ENCODE assay signal across 8 cellular contexts in the genomic region with DNA sequence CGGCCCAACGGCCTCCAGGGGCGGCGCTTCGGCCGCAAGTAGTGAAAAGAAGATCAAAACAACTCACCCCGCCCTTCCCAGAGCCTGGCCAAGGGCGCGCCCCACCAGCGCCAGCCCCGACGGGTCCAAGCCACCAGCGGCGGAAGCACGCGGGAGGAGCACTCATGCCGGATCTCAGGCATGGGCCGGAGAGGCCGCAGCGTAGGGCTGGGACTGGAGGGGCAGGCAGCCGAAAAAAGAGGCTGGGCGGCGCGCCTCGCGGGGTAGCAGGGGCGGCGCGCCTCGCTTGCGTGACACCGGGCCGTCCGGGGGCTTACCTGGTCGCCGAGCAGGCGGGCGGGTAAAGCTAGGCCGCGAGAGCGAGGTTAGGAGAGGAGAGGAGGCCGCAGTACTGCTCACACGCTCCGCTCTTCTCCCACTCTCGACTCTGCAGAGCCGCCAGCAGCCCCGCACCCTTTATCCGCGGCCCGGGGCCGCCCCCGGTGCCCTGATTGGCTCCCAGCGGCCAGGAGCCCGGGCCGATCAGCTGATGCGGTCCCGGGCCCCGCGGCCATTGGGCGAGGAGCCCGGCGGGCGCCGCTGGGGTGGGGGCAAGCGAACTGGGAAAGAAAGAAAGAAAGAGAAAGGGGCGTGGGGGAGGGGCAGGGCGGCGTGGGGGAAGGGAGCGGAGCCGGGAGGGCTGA. TPM values are rescaled to one million over a fixed set of nuclear protein-coding genes. Genes with fewer than 3 reads are reported as not detected.
DNase-seq lines count a peak whose midpoint lies in the region; TF ChIP-seq lines count a peak whose summit lies in the region.

A gene (minus strand): TSS at position 429 of the 683 bp plus-strand sequence. CDS start 3,053 bp downstream, outside the sequence.

- TF ChIP-seq CTCF in LNCaP clone FGC (IDR thresholded peaks at IDR 0.05; ENCODE audit: control insufficient read depth, extremely low read depth, insufficient read depth), result no peak
- peak; percentile 27 for TF ChIP-seq CTCF in neural progenitor cell (IDR thresholded peaks at IDR 0.05)
- TF ChIP-seq CTCF in subcutaneous adipose tissue (IDR thresholded peaks at IDR 0.05; ENCODE audit: low read depth), result no peak

- H3K4me3 ChIP-seq in LNCaP clone FGC (ENCODE audit: low read depth, low read length), result peak within 1 kb of the TSS; percentile 78
- peak within 1 kb of the TSS; percentile 100 for H3K4me3 ChIP-seq in neural progenitor cell

- peak within 1 kb of the TSS; percentile 91 for H3K27ac Mint-ChIP-seq in neural progenitor cell

- H3K4me2 ChIP-seq in neural progenitor cell, result peak within 1 kb of the TSS; percentile 97

- H3K4me1 Mint-ChIP-seq in neural progenitor cell, result peaks cover 51% of the 10 kb centered on the region

- H3F3A ChIP-seq in neural progenitor cell (ENCODE audit: low read depth), result peaks cover 52% of the 10 kb centered on the region

- no peaks in the 10 kb centered on the region for H3K9me3 Mint-ChIP-seq in neural progenitor cell

- no peaks in the 10 kb centered on the region for H3K9me3 ChIP-seq in neural progenitor cell (ENCODE audit: low read depth)

- H3K36me3 ChIP-seq in neural progenitor cell, result peaks cover 17% of the 10 kb centered on the region

- no peaks in the 10 kb centered on the region for H3K27me3 ChIP-seq in neural progenitor cell

- H3K4me3 Mint-ChIP-seq in neural progenitor cell, result peak within 1 kb of the TSS; percentile 100

- TF ChIP-seq POLR2A in Raji (IDR thresholded peaks at IDR 0.05; ENCODE audit: insufficient read depth, low read depth, low read length), result peak; percentile 65

- H3K4me1 ChIP-seq in neural progenitor cell, result peaks cover 45% of the 10 kb centered on the region

- no peak within 1 kb of the TSS for H2AFZ ChIP-seq in neural progenitor cell (replicated peaks)

- H3K9ac ChIP-seq in neural progenitor cell, result peak within 1 kb of the TSS; percentile 97

- DNase-seq in EL (peak; percentile 93), H4 (ENCODE audit: low spot score) (peak; percentile 13), LNCaP clone FGC (ENCODE audit: low read depth) (peak; percentile 74), foreskin melanocyte (peak; percentile 83), neural progenitor cell (ENCODE audit: low spot score) (peak; percentile 98)
- DNase-seq in activated gamma-delta T cell treated with anti-CD3 and anti-CD28 coated beads, Interleukin-2, amount 50 U/mL, for 16 hours (ENCODE audit: low read depth), result peak; percentile 36

- peaks cover 34% of the 10 kb centered on the region for H3K36me3 Mint-ChIP-seq in neural progenitor cell

- peak within 1 kb of the TSS; percentile 91 for H3K27ac ChIP-seq in neural progenitor cell

- H3K79me2 ChIP-seq in neural progenitor cell (ENCODE audit: low read depth), result peaks cover 67% of the 10 kb centered on the region

- H3K27me3 Mint-ChIP-seq in neural progenitor cell (ENCODE audit: insufficient read depth, low read depth), result peaks cover 5% of the 10 kb centered on the region

- H4K20me1 ChIP-seq in neural progenitor cell (ENCODE audit: low read depth), result peaks cover 50% of the 10 kb centered on the region

RNA-seq across cellular contexts. Expression of the gene that starts here (rescaled TPM):
- 22.0 and 24.9 TPM in 2 replicates for total RNA-seq in H4 (2014; rRNA removed; shearing (Covaris generic))
- total RNA-seq in neural progenitor cell (ENCODE audit: low replicate concordance) (428 and 695 TPM in 2 replicates), subcutaneous adipose tissue (over 10,000 TPM in 2 of 4 donors, 1,000 to 10,000 TPM in 2; 4,240 to 15,719 (median 9,499) TPM)

Comparison
In these comparisons a context has a peak if more than half of its experiments do, and no peak if none do; other contexts are left out.
1. Peak in every context shown above with its lines: DNase-seq, H3K4me3 ChIP-seq and H3K27ac ChIP-seq.
2. RNA of the gene that starts here (total RNA-seq): 4,240 to 15,719 TPM in subcutaneous adipose tissue and 428 to 695 TPM in neural progenitor cell; 22.0 to 24.9 TPM in H4; every median in the first group is over 10 times any median in the second.
3. DNase-seq: peak in every context shown above with its lines; median percentile 98 in neural progenitor cell; 93 in EL; 83 in foreskin melanocyte; 74 in LNCaP clone FGC; 36 in activated gamma-delta T cell treated with anti-CD3 and anti-CD28 coated beads, Interleukin-2, amount 50 U/mL, for 16 hours; 13 in H4.